12 cellular contexts compared by ENCODE assay signal in genomic region chr18:9898792-9899549, GRCh38. TPM values are rescaled to one million over a fixed set of nuclear protein-coding genes. Genes with fewer than 3 reads are reported as not detected.
DNase-seq lines count a peak whose midpoint lies in the region; ATAC-seq and TF ChIP-seq lines count a peak whose summit lies in the region.
"Had no signal": no experiment of that assay in that cellular context is flagged by ENCODE, and none has a peak within 500 bp of the region (broad histone marks: within the 10 kb centered on the region; RNA-seq: fewer than 3 reads in every experiment).

No MANE protein-coding gene starts in this region.

- H3K4me3 ChIP-seq in fibroblast of villous mesenchyme (ENCODE audit: low read depth, low read length): no peak overlapping the region
- no peak overlapping the region for H3K4me3 ChIP-seq in testis
- H3K4me3 ChIP-seq: BLaER1, neural progenitor cell had no signal

- no peaks in the 10 kb centered on the region for H3K36me3 Mint-ChIP-seq in HFFc6 (ENCODE audit: low read depth)
- H3K36me3 Mint-ChIP-seq: neural progenitor cell had no signal

- peaks cover 41% of the 10 kb centered on the region for H3K4me1 Mint-ChIP-seq in HFFc6 (ENCODE audit: low read depth)
- H3K4me1 Mint-ChIP-seq: neural progenitor cell had no signal

- TF ChIP-seq CTCF in HFFc6 (IDR thresholded peaks at IDR 0.05) (no peak), fibroblast of villous mesenchyme (IDR thresholded peaks at IDR 0.05; ENCODE audit: insufficient read depth, low read depth, low read length) (no peak), testis (IDR thresholded peaks at IDR 0.05) (no peak)

- H3K4me1 ChIP-seq in testis: peaks cover 9% of the 10 kb centered on the region
- H3K4me1 ChIP-seq: BLaER1, neural progenitor cell had no signal

- H3K27me3 ChIP-seq in testis: no peaks in the 10 kb centered on the region
- H3K27me3 ChIP-seq: BLaER1, neural progenitor cell had no signal

- H3K27ac ChIP-seq in testis: no peak overlapping the region
- H3K27ac ChIP-seq: BLaER1, neural progenitor cell had no signal

- H3K9me3 Mint-ChIP-seq in HFFc6: no peaks in the 10 kb centered on the region

- ATAC-seq in HG02759 (IDR thresholded peaks at IDR 0.05; ENCODE audit: unreplicated experiment) (no peak), GM19395 (IDR thresholded peaks at IDR 0.05; ENCODE audit: unreplicated experiment) (no peak)

- DNase-seq in A172 (ENCODE audit: low spot score): peak; percentile 79
- peak; percentile 85 for DNase-seq in HFFc6
- peak; percentile 72 for DNase-seq in RPMI7951 (ENCODE audit: low read depth)
- DNase-seq in fibroblast of villous mesenchyme (ENCODE audit: low read depth): peak; percentile 91
- DNase-seq in retina: no peak
- no peak for DNase-seq in testis
- DNase-seq: activated T-cell treated with anti-CD3 and anti-CD28 coated beads, Interleukin-2, amount 50 U/mL, for 48 hours had no signal

- 82 to 86% methylated on average over 11 of the region's 11 CpGs for WGBS in testis, 2 donors

- H3K27me3 Mint-ChIP-seq in HFFc6 (ENCODE audit: insufficient read depth): no peaks in the 10 kb centered on the region; the same call in 1 of the 2 replicates

- peak overlapping the region; percentile 16 for H3K4me3 Mint-ChIP-seq in HFFc6
- H3K4me3 Mint-ChIP-seq: neural progenitor cell had no signal

- no peaks in the 10 kb centered on the region for H3K36me3 ChIP-seq in testis (ENCODE audit: low read depth, missing control alignments)
- H3K36me3 ChIP-seq: BLaER1, neural progenitor cell had no signal

- intact Hi-C loops in testis (cut with DNase I; ENCODE audit: low total_unique reads): no loop called here

- peak overlapping the region; percentile 61 for H3K27ac Mint-ChIP-seq in HFFc6
- H3K27ac Mint-ChIP-seq: neural progenitor cell had no signal

- no peaks in the 10 kb centered on the region for H3K9me3 ChIP-seq in testis
- H3K9me3 ChIP-seq: BLaER1 had no signal

- no peak for TF ChIP-seq POLR2A in testis (IDR thresholded peaks at IDR 0.05)

RNA-seq across cellular contexts. Expression of gene TXNDC2, which starts 13.2 kb away (rescaled TPM):
- 0.05 and 0.26 TPM in 2 replicates for total RNA-seq in A172 (2014; rRNA removed; shearing (Covaris generic))
- total RNA-seq in HFFc6 (2021; fragmentation: NEBNext Ultra II Directional; extraction: Animal tissue kit (Norgen Biotek cat#: 25700)): under 1 TPM in 3 of 6 experiments, not detected in 3; 0.14 to 0.34 (median 0.18) TPM
- total RNA-seq in RPMI7951 (2014; rRNA removed; shearing (Covaris generic)): 0.10 and 0.12 TPM in 2 replicates
- total RNA-seq in fibroblast of villous mesenchyme: under 0.01 TPM in 1 of 2 replicates, not detected in the other
- total RNA-seq in testis: 10 to 100 TPM; 15.3 to 30.5 TPM
- 212 TPM for polyA plus RNA-seq in testis (ENCODE audit: insufficient read depth, low read depth, low replicate concordance)
- total RNA-seq: OCI-LY7 had no signal

RNA-seq across cellular contexts. Expression of gene VAPA, which starts 14.8 kb away (rescaled TPM):
- 399 and 471 TPM in 2 replicates for total RNA-seq in A172 (2014; rRNA removed; shearing (Covaris generic))
- total RNA-seq in HFFc6 (2021; fragmentation: NEBNext Ultra II Directional; extraction: Animal tissue kit (Norgen Biotek cat#: 25700)): 100 to 1,000 TPM; 184 to 237 (median 206) TPM
- 231 and 258 TPM in 2 replicates for total RNA-seq in RPMI7951 (2014; rRNA removed; shearing (Covaris generic))
- total RNA-seq in fibroblast of villous mesenchyme: 203 and 288 TPM in 2 replicates
- 100 to 1,000 TPM; 177 to 224 TPM for total RNA-seq in testis
- polyA plus RNA-seq in testis (ENCODE audit: insufficient read depth, low read depth, low replicate concordance): 180 TPM

Comparison
In these comparisons a context has a peak if more than half of its experiments do, and no peak if none do; other contexts are left out.
1. DNase-seq: peak in A172 (single experiment), HFFc6 (single experiment), RPMI7951 (single experiment) and fibroblast of villous mesenchyme (single experiment); none in retina (single experiment) and testis (single experiment).
2. RNA of gene TXNDC2, which starts 13.2 kb away (total RNA-seq): 15.3 to 30.5 TPM in testis; 0.05 to 0.26 TPM in A172, 0.14 to 0.34 TPM in HFFc6, 0.10 to 0.12 TPM in RPMI7951 and under 0.01 TPM in fibroblast of villous mesenchyme; every median in the first group is over 10 times any median in the second.